In the genomic region with DNA sequence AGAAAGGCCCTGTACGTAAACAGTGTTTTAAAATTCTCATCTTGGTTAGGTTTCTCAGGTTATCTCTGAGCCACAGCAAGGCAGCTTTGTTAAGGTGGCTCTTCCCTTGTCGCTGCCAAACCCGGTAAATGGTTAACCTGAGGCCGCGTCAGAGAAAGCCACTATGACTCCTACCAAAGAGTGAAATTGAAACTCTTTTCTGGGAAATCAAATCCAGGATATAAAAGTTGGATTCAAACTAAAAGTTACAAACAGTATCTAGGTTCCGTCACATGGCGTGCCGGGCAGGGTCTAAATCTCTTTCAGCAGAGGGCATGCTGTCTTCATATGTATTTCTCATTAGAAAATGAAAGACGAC, we compare ENCODE assay signal across 8 cellular contexts. TPM values are rescaled to one million over a fixed set of nuclear protein-coding genes. Genes with fewer than 3 reads are reported as not detected.
DNase-seq lines count a peak whose midpoint lies in the region; ATAC-seq and TF ChIP-seq lines count a peak whose summit lies in the region.

No MANE protein-coding gene starts in this region.

- H3K79me2 ChIP-seq in OCI-LY3 (ENCODE audit: low read length) = peaks cover 29% of the 10 kb centered on the region

- peaks cover 2% of the 10 kb centered on the region for H3K9me3 Mint-ChIP-seq in activated naive CD8-positive, alpha-beta T cell treated with anti-CD3 and anti-CD28 coated beads, Interleukin-2, amount 10 ng/mL, durations not matched to agents 7 days and 5 days

- POLR2A ChIA-PET in activated naive CD8-positive, alpha-beta T cell treated with anti-CD3 and anti-CD28 coated beads, Interleukin-2, amount 10 ng/mL, durations not matched to agents 7 days and 5 days (lab: Charles Lee) = interaction anchor here (0.9 to 2.0 kb wide), 7 partner anchors 211 to 441 kb away, joined by 3 to 12 read pairs (median 5); a partner anchor contains a TSS

- H3K4me3 ChIP-seq in OCI-LY3 (ENCODE audit: low read length) (peak overlapping the region; percentile 81), right atrium auricular region (peak overlapping the region; percentile 73 to 88)

- H3K9ac ChIP-seq in OCI-LY3 (ENCODE audit: low read length) = peak overlapping the region; percentile 91

- TF ChIP-seq CTCF in OCI-LY3 (IDR thresholded peaks at IDR 0.05; ENCODE audit: low read depth, low read length) = no peak
- TF ChIP-seq CTCF in right atrium auricular region (IDR thresholded peaks at IDR 0.05) = no peak

- H3K27ac Mint-ChIP-seq in activated naive CD8-positive, alpha-beta T cell treated with anti-CD3 and anti-CD28 coated beads, Interleukin-2, amount 10 ng/mL, durations not matched to agents 7 days and 5 days = peak overlapping the region; percentile 99

- DNase-seq in activated T-cell treated with anti-CD3 and anti-CD28 coated beads for 1 hour (ENCODE audit: low read depth) (peak; percentile 15), right atrium auricular region (ENCODE audit: low spot score) (peak; percentile 65), sciatic nerve (ENCODE audit: low spot score) (no peak), NCI-H226 (no peak)
- no peak for DNase-seq in activated T-cell treated with anti-CD3 and anti-CD28 coated beads, Interleukin-2, amount 50 U/mL, for 1 hour
- no peak for DNase-seq in activated naive CD8-positive, alpha-beta T cell treated with anti-CD3 and anti-CD28 coated beads, Interleukin-2, amount 10 ng/mL, durations not matched to agents 7 days and 5 days

- H3K36me3 Mint-ChIP-seq in activated naive CD8-positive, alpha-beta T cell treated with anti-CD3 and anti-CD28 coated beads, Interleukin-2, amount 10 ng/mL, durations not matched to agents 7 days and 5 days = peaks cover 20% of the 10 kb centered on the region

- peak overlapping the region; percentile 68 for H3K4me2 ChIP-seq in OCI-LY3 (ENCODE audit: low read length)

- H3K4me1 ChIP-seq in OCI-LY3 (ENCODE audit: low read length) = peaks cover 29% of the 10 kb centered on the region
- peaks cover 0 to 29% of the 10 kb centered on the region in 2 donors for H3K4me1 ChIP-seq in right atrium auricular region

- peaks cover 21% of the 10 kb centered on the region for H3K4me1 Mint-ChIP-seq in activated naive CD8-positive, alpha-beta T cell treated with anti-CD3 and anti-CD28 coated beads, Interleukin-2, amount 10 ng/mL, durations not matched to agents 7 days and 5 days

- H3K27ac ChIP-seq in OCI-LY3 (ENCODE audit: low read length) = peak overlapping the region; percentile 80
- H3K27ac ChIP-seq in right atrium auricular region = peak overlapping the region; percentile 97 to 98

- H3K9me3 ChIP-seq in OCI-LY3 (ENCODE audit: insufficient read depth, low read length) (no peaks in the 10 kb centered on the region), right atrium auricular region (no peaks in the 10 kb centered on the region)

- H3K27me3 Mint-ChIP-seq in activated naive CD8-positive, alpha-beta T cell treated with anti-CD3 and anti-CD28 coated beads, Interleukin-2, amount 10 ng/mL, durations not matched to agents 7 days and 5 days = peaks cover under 1% of the 10 kb centered on the region

- H3K36me3 ChIP-seq in OCI-LY3 (replicated peaks; ENCODE audit: low read depth, low read length) (peaks cover 7% of the 10 kb centered on the region), right atrium auricular region (no peaks in the 10 kb centered on the region)

- H3K4me3 Mint-ChIP-seq in activated naive CD8-positive, alpha-beta T cell treated with anti-CD3 and anti-CD28 coated beads, Interleukin-2, amount 10 ng/mL, durations not matched to agents 7 days and 5 days = peak overlapping the region; percentile 96

- ATAC-seq in HG02970 (IDR thresholded peaks at IDR 0.05; ENCODE audit: low FRiP score, unreplicated experiment) (peak; percentile 46), sciatic nerve (peak; percentile 43)
- peak; percentile 62 for ATAC-seq in activated naive CD8-positive, alpha-beta T cell treated with anti-CD3 and anti-CD28 coated beads, Interleukin-2, amount 10 ng/mL, durations not matched to agents 7 days and 5 days (ENCODE audit: low read depth)

- H3K27me3 ChIP-seq in OCI-LY3 (ENCODE audit: low read depth, low read length) = no peaks in the 10 kb centered on the region
- H3K27me3 ChIP-seq in right atrium auricular region = no peaks in the 10 kb centered on the region

- H2AFZ ChIP-seq in OCI-LY3 (ENCODE audit: low read depth, low read length) = peak overlapping the region; percentile 78

- H4K20me1 ChIP-seq in OCI-LY3 (ENCODE audit: insufficient read depth, low read length) = no peaks in the 10 kb centered on the region

- intact Hi-C loops in sciatic nerve (cut with DNase I) = loop anchor here (5.0 kb wide), 1 partner anchor 113 kb away; no protein-coding TSS in a partner anchor

RNA-seq across cellular contexts. Expression of a gene that starts 0.4 kb away (rescaled TPM):
- total RNA-seq in activated naive CD8-positive, alpha-beta T cell treated with anti-CD3 and anti-CD28 coated beads, Interleukin-2, amount 10 ng/mL, durations not matched to agents 7 days and 5 days = 10 to 100 TPM; 11.0 to 12.4 TPM
- total RNA-seq in right atrium auricular region (1 to 10 TPM; 3.9 to 7.0 TPM), sciatic nerve (8.4 TPM)

Comparison
In these comparisons a context has a peak if more than half of its experiments do, and no peak if none do; other contexts are left out.
1. DNase-seq: peak in activated T-cell treated with anti-CD3 and anti-CD28 coated beads for 1 hour (single experiment) and right atrium auricular region (single experiment); none in activated T-cell treated with anti-CD3 and anti-CD28 coated beads, Interleukin-2, amount 50 U/mL, for 1 hour (single experiment), activated naive CD8-positive, alpha-beta T cell treated with anti-CD3 and anti-CD28 coated beads, Interleukin-2, amount 10 ng/mL, durations not matched to agents 7 days and 5 days (single experiment), sciatic nerve (single experiment) and NCI-H226 (single experiment).
2. Peak in every context shown above with its lines, with median percentiles within 50 percentile points of each other: ATAC-seq.